20 cellular contexts compared by ENCODE assay signal in the genomic region with DNA sequence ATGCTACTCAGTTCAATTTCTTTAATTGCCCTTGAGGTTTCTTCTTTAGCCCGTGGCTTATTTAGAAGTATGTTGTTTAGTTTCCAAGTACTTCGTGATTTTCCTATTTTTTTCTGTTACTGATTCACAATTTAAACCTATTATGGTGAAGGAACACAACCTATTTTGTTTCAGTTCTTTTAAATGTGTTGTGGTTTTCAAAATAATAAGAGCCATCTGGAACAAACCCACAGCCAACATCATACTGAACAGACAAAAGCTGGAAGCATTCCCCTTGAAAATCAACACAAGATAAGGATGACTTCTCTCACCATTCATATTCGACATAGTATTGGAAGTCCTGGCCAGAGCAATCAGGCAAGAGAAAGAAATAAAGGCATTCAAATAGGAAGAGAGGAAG.
A peak's percentile ranks its signal among the peaks of the same experiment; 100 is the strongest.
DNase-seq lines count a peak whose midpoint lies in the region; ATAC-seq, FAIRE-seq and TF ChIP-seq lines count a peak whose summit lies in the region.
"Had no signal": no experiment of that assay in that cellular context is flagged by ENCODE, and none has a peak within 500 bp of the region (broad histone marks: within the 10 kb centered on the region; RNA-seq: fewer than 3 reads in every experiment).

No MANE protein-coding gene starts in this region.

- H3K18ac ChIP-seq in H9 (ENCODE audit: insufficient read length, low read depth, low read length) = no peak overlapping the region

- H2AK5ac ChIP-seq in H9 (ENCODE audit: insufficient read length, low read length) = no peak overlapping the region

- no peak overlapping the region for H2BK20ac ChIP-seq in H9 (ENCODE audit: low read depth, low read length, poor library complexity, severe bottlenecking)

- no peaks in the 10 kb centered on the region for H3K23me2 ChIP-seq in H9 (ENCODE audit: insufficient read length, low read depth, low read length, poor library complexity, severe bottlenecking)

- H3K27ac ChIP-seq in H9 (ENCODE audit: insufficient read length, low read depth, low read length) (peak overlapping the region; percentile 25), endothelial cell of umbilical vein (ENCODE audit: insufficient read depth, low read depth, low read length) (no peak overlapping the region)
- H3K27ac ChIP-seq: Peyer's patch, SJSA1 had no signal

- no peak overlapping the region for H4K8ac ChIP-seq in H9 (replicated peaks; ENCODE audit: insufficient read length, low read depth, low read length)

- H3K36me3 ChIP-seq in endothelial cell of umbilical vein (ENCODE audit: control insufficient read depth in 2 of 2, extremely low read depth in 1 of 2, insufficient read depth in 2 of 2, low read length in 2 of 2) = no peaks in the 10 kb centered on the region
- H3K36me3 ChIP-seq: Peyer's patch, SJSA1 had no signal

- POLR2A ChIA-PET in endothelial cell of umbilical vein (lab: Charles Lee) = no interaction called here

- no peak overlapping the region for H2BK12ac ChIP-seq in H9 (ENCODE audit: insufficient read length, low read depth, low read length)

- no peak overlapping the region for H2BK120ac ChIP-seq in H9 (ENCODE audit: low read depth, low read length, poor library complexity, severe bottlenecking)

- intact Hi-C loops in endothelial cell of umbilical vein (cut with micrococcal nuclease) = no loop called here

- no peak overlapping the region for H3K4me2 ChIP-seq in H9 (ENCODE audit: insufficient read depth, insufficient read length, low read length)
- no peak overlapping the region for H3K4me2 ChIP-seq in endothelial cell of umbilical vein (ENCODE audit: insufficient read depth, low read length)

- no peak overlapping the region for H2AFZ ChIP-seq in H9 (ENCODE audit: low read length)
- H2AFZ ChIP-seq in endothelial cell of umbilical vein (ENCODE audit: low read depth, low read length) = no peak overlapping the region

- peaks cover 13 to 21% of the 10 kb centered on the region in 2 experiments; a peak in 4 of 5 replicates for H3K9me3 Mint-ChIP-seq in H9

- H3K14ac ChIP-seq in H9 (ENCODE audit: insufficient read depth, low read length) = no peak overlapping the region

- no peak overlapping the region for H3K4me3 Mint-ChIP-seq in H9
- H3K4me3 Mint-ChIP-seq: B cell had no signal

- TF ChIP-seq POLR2A in endothelial cell of umbilical vein (IDR thresholded peaks at IDR 0.05; ENCODE audit: low read depth, low read length) = no peak

- H3K4ac ChIP-seq in H9 (ENCODE audit: low read depth, low read length) = no peak overlapping the region

- H3K79me1 ChIP-seq in H9 (ENCODE audit: insufficient read depth, low read depth, low read length, poor library complexity, severe bottlenecking) = no peaks in the 10 kb centered on the region

- FAIRE-seq in D721Med (lab: Jason Lieb, UNC) (peak; percentile 81), endothelial cell of umbilical vein (lab: Jason Lieb, UNC) (peak; percentile 4)
- FAIRE-seq: A204.1, GM12892, H1 had no signal

- CTCF ChIA-PET in endothelial cell of umbilical vein (lab: Charles Lee) = no interaction called here

- H3K4me3 ChIP-seq in endothelial cell of umbilical vein (replicated peaks in 1 of 3; ENCODE audit: insufficient read depth in 1 of 3, low read depth in 1 of 3, low read length in 3 of 3) = no peak overlapping the region
- H3K4me3 ChIP-seq in fibroblast of villous mesenchyme (ENCODE audit: low read depth, low read length) = no peak overlapping the region
- H3K4me3 ChIP-seq: Peyer's patch, SJSA1 had no signal

- no peak for TF ChIP-seq CTCF in D721Med (IDR thresholded peaks at IDR 0.05; ENCODE audit: insufficient read depth, missing control alignments)
- TF ChIP-seq CTCF in H9 (conservative IDR thresholded peaks at IDR 0.05) = no peak
- TF ChIP-seq CTCF in endothelial cell of umbilical vein (IDR thresholded peaks at IDR 0.05; ENCODE audit: extremely low read depth in 1 of 2, insufficient read depth in 1 of 2, low read depth in 1 of 2, low read length in 2 of 2) = no peak
- no peak for TF ChIP-seq CTCF in fibroblast of villous mesenchyme (IDR thresholded peaks at IDR 0.05; ENCODE audit: insufficient read depth, low read depth, low read length)

- no peak overlapping the region for H4K5ac ChIP-seq in H9 (ENCODE audit: insufficient read length, low read depth, low read length)

- dilution Hi-C loops in endothelial cell of umbilical vein (cut with MboI; ENCODE audit: extremely low pct_ligation_motif_present, low sequenced_read_pairs) = no loop called here

- H3K27me3 ChIP-seq in H9 (ENCODE audit: insufficient read depth, low read length) (no peaks in the 10 kb centered on the region), endothelial cell of umbilical vein (ENCODE audit: control insufficient read depth in 2 of 2, insufficient read depth in 2 of 2, low read length in 2 of 2) (no peaks in the 10 kb centered on the region)
- H3K27me3 ChIP-seq: Peyer's patch had no signal

- no peak overlapping the region for H3K27ac Mint-ChIP-seq in H9
- H3K27ac Mint-ChIP-seq: B cell had no signal

- BruUV-seq in endothelial cell of umbilical vein (replicated peaks; lab: Mats Ljungman, UMichigan) = no TSS peak

- no peak overlapping the region for H4K91ac ChIP-seq in H9 (ENCODE audit: insufficient read length, low read depth, low read length)

- no peaks in the 10 kb centered on the region for H4K20me1 ChIP-seq in H9 (ENCODE audit: control insufficient read depth, insufficient read depth, insufficient read length)
- no peaks in the 10 kb centered on the region for H4K20me1 ChIP-seq in endothelial cell of umbilical vein (replicated peaks; ENCODE audit: control insufficient read depth, extremely low read depth, insufficient read depth, low read length)

- no peak overlapping the region for H2BK15ac ChIP-seq in H9 (ENCODE audit: low read depth, low read length)

- ATAC-seq in GM21447 (IDR thresholded peaks at IDR 0.05; ENCODE audit: unreplicated experiment) = no peak

- H3K23ac ChIP-seq in H9 (ENCODE audit: insufficient read length, low read depth, low read length) = no peak overlapping the region

- H3K36me3 Mint-ChIP-seq in H9 (ENCODE audit: insufficient read depth in 1 of 3, low read depth in 3 of 3) = peaks cover 4 to 17% (median 8%) of the 10 kb centered on the region in 3 experiments; a peak in 6 of 7 replicates

- H3T11ph ChIP-seq in H9 (ENCODE audit: low read length) = no peak overlapping the region

- no peak overlapping the region for H3K9ac ChIP-seq in H9 (ENCODE audit: extremely low read depth, insufficient read length, low read length)
- no peak overlapping the region for H3K9ac ChIP-seq in endothelial cell of umbilical vein (replicated peaks; ENCODE audit: extremely low read depth, insufficient read depth, low read length)

- no CpG with 5 or more reads among the region's 3 CpGs for WGBS in H9 (ENCODE audit: extremely low coverage, insufficient read length, low lambda C conversion rate)

- H3K4me1 ChIP-seq in H9 (ENCODE audit: insufficient read depth, low read length) (no peaks in the 10 kb centered on the region; the same call in 1 of the 2 replicates), endothelial cell of umbilical vein (ENCODE audit: control insufficient read depth, extremely low read depth, insufficient read depth, low read length) (no peaks in the 10 kb centered on the region)
- H3K4me1 ChIP-seq: Peyer's patch, SJSA1 had no signal

- H3K4me1 Mint-ChIP-seq in H9 = peaks cover 0 to 13% of the 10 kb centered on the region in 2 experiments; a peak in 2 of 4 replicates
- H3K4me1 Mint-ChIP-seq: B cell had no signal

- no peak overlapping the region for H2BK5ac ChIP-seq in H9 (ENCODE audit: insufficient read length, low read length)

- H3K56ac ChIP-seq in H9 (ENCODE audit: insufficient read length, low read depth, low read length) = no peak overlapping the region

- no peaks in the 10 kb centered on the region for H3K9me1 ChIP-seq in endothelial cell of umbilical vein (replicated peaks; ENCODE audit: control insufficient read depth, extremely low read depth, insufficient read depth, low read length)

- no peaks in the 10 kb centered on the region; the same call in none of the 2 replicates for H3K27me3 Mint-ChIP-seq in H9 (ENCODE audit: low read depth)

- no peak for DNase-seq in D721Med (ENCODE audit: insufficient read length, low spot score)
- no peak for DNase-seq in H9
- DNase-seq in endothelial cell of umbilical vein (ENCODE audit: low read depth, low spot score) = no peak
- DNase-seq in fibroblast of villous mesenchyme (ENCODE audit: low read depth) = peak; percentile 11
- no peak for DNase-seq in islet precursor cell
- no peak for DNase-seq in GDM1 (lab: John Stamatoyannopoulos, UW)
- DNase-seq: DMS79, Karpas-422, MV-4-11, NCI-H1105 treated with DMSO at 0.1 percent for 48 hours, NCI-H2081, NCI-H446, NCI-H526, Peyer's patch had no signal

- H3K9me3 ChIP-seq in H9 (ENCODE audit: control insufficient read depth, low read depth, low read length) (no peaks in the 10 kb centered on the region), endothelial cell of umbilical vein (replicated peaks; ENCODE audit: control insufficient read depth, insufficient read depth, low read length) (no peaks in the 10 kb centered on the region)
- H3K9me3 ChIP-seq: Peyer's patch, SJSA1 had no signal

- no peaks in the 10 kb centered on the region for H3K79me2 ChIP-seq in H9 (ENCODE audit: insufficient read depth, low read length)
- H3K79me2 ChIP-seq in endothelial cell of umbilical vein (ENCODE audit: control insufficient read depth, insufficient read depth, low read length) = no peaks in the 10 kb centered on the region

TF ChIP-seq in endothelial cell of umbilical vein, 7 proteins besides CTCF, POLR2A, EP300 and RAD21:
- TF ChIP-seq FOS (IDR thresholded peaks at IDR 0.05; ENCODE audit: borderline replicate concordance, insufficient read depth, low read length) = no peak
- TF ChIP-seq GATA2 (IDR thresholded peaks at IDR 0.05; ENCODE audit: insufficient read depth, insufficient read length, low read depth, low read length) = no peak
- TF ChIP-seq MYC (IDR thresholded peaks at IDR 0.05; ENCODE audit: low read depth, low read length) = no peak
- TF ChIP-seq, protein P1, sequence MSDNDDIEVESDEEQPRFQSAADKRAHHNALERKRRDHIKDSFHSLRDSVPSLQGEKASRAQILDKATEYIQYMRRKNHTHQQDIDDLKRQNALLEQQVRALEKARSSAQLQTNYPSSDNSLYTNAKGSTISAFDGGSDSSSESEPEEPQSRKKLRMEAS (IDR thresholded peaks at IDR 0.05; ENCODE audit: insufficient read depth, insufficient read length) = no peak
- TF ChIP-seq EZH2 (IDR thresholded peaks at IDR 0.05; ENCODE audit: borderline replicate concordance, low read depth, low read length, severe bottlenecking) = no peak
- no peak for TF ChIP-seq JUN (IDR thresholded peaks at IDR 0.05; ENCODE audit: borderline replicate concordance, insufficient read depth, insufficient read length, low read depth)
- no peak for TF ChIP-seq POLR2AphosphoS5 (IDR thresholded peaks at IDR 0.05; ENCODE audit: insufficient read depth, low read depth, low read length)
